In genomic region chr2:22340711-22341110, GRCh38 we compare ENCODE assay signal across 24 cellular contexts.
"Had no signal": no experiment of that assay in that cellular context is flagged by ENCODE, and none has a peak within 500 bp of the region (broad histone marks: within the 10 kb centered on the region; RNA-seq: fewer than 3 reads in every experiment).

No MANE protein-coding gene starts in this region.

- ATAC-seq: effector memory CD8-positive, alpha-beta T cell; esophagus mucosa; gastrocnemius medialis; heart right ventricle; left colon; left lung; left ventricle myocardium superior; lower lobe of right lung; mucosa of descending colon had no signal

- H3K27ac Mint-ChIP-seq: dendritic cell treated with granulocyte-macrophage colony-stimulating factor and Interleukin-4, amounts not matched to agents 40 ng/mL and 50 ng/mL, for 4 days; effector memory CD8-positive, alpha-beta T cell; endodermal cell; mesothelial cell of epicardium; naive B cell had no signal

- H3K4me3 Mint-ChIP-seq: dendritic cell treated with granulocyte-macrophage colony-stimulating factor and Interleukin-4, amounts not matched to agents 40 ng/mL and 50 ng/mL, for 4 days; effector memory CD8-positive, alpha-beta T cell; endodermal cell; mesothelial cell of epicardium; naive B cell had no signal

- H3K4me1 Mint-ChIP-seq: endodermal cell, mesothelial cell of epicardium, naive B cell had no signal

- H3K36me3 Mint-ChIP-seq: mesothelial cell of epicardium, naive B cell had no signal

- DNase-seq: colonic mucosa; cortex of kidney; effector CD8-positive, alpha-beta T cell; effector memory CD8-positive, alpha-beta T cell; endodermal cell; erythroblast; esophagus squamous epithelium; foreskin fibroblast; foreskin melanocyte; gastrocnemius medialis; glutamatergic neuron; head of caudate nucleus; heart right ventricle; hippocampal formation; left colon; left lung; left ventricle myocardium superior; lower lobe of right lung; mesenchymal stem cell; mucosa of descending colon; naive B cell had no signal

- H3K27me3 Mint-ChIP-seq: dendritic cell treated with granulocyte-macrophage colony-stimulating factor and Interleukin-4, amounts not matched to agents 40 ng/mL and 50 ng/mL, for 4 days; effector memory CD8-positive, alpha-beta T cell; naive B cell had no signal

- H3K9me3 Mint-ChIP-seq: dendritic cell treated with granulocyte-macrophage colony-stimulating factor and Interleukin-4, amounts not matched to agents 40 ng/mL and 50 ng/mL, for 4 days; endodermal cell had no signal
